1 cellular context compared by ENCODE assay signal in genomic region chr6:159989882-159990480, GRCh38.
A peak's percentile ranks its signal among the peaks of the same experiment; 100 is the strongest.
TF ChIP-seq lines count a peak whose summit lies in the region.

No MANE protein-coding gene starts in this region.

TF ChIP-seq in K562, 482 proteins besides CTCF, POLR2A, EP300 and RAD21 (continued from another document and continues in another):
- TF ChIP-seq ZNF592 (IDR thresholded peaks at IDR 0.05) (peak; percentile 6; the same call in 1 of the 2 replicates), MCM2 (IDR thresholded peaks at IDR 0.05; ENCODE audit: low read depth) (no peak), ARID3A (IDR thresholded peaks at IDR 0.05; ENCODE audit: borderline replicate concordance, low read depth, low read length) (peak; percentile 61; the same call in 1 of the 2 replicates), CCNT2 (IDR thresholded peaks at IDR 0.05; ENCODE audit: borderline replicate concordance, extremely low read depth, insufficient read length, low read depth, low read length) (peak; percentile 25), BRCA1 (IDR thresholded peaks at IDR 0.05) (no peak), BRCA1 (CRISPR knock-in tag; IDR thresholded peaks at IDR 0.05) (no peak), ZNF79 (CRISPR knock-in tag; IDR thresholded peaks at IDR 0.05; ENCODE audit: low read depth) (no peak), TCFL5 (CRISPR knock-in tag; conservative IDR thresholded peaks at IDR 0.05) (no peak), TAF1 (IDR thresholded peaks at IDR 0.05; ENCODE audit: control insufficient read depth, extremely low read depth, insufficient read depth, low read length, severe bottlenecking) (no peak), L3MBTL2 (IDR thresholded peaks at IDR 0.05) (no peak), RBM17 (IDR thresholded peaks at IDR 0.05; ENCODE audit: borderline replicate concordance, low read depth, low read length) (no peak), ZNF431 (CRISPR knock-in tag; IDR thresholded peaks at IDR 0.05) (no peak), MAFG (tag; conservative IDR thresholded peaks at IDR 0.05) (peak; percentile 62), ZNF263 (CRISPR knock-in tag; IDR thresholded peaks at IDR 0.05; ENCODE audit: borderline replicate concordance) (no peak), CEBPB (tag; IDR thresholded peaks at IDR 0.05) (peak; percentile 63), LEF1 (IDR thresholded peaks at IDR 0.05) (0 out of 2 replicates have a peak, but pooled peaks have one; percentile 16), TCF7L2 (IDR thresholded peaks at IDR 0.05; ENCODE audit: low read depth, low read length) (no peak), JUN (IDR thresholded peaks at IDR 0.05; ENCODE audit: borderline replicate concordance, low read depth, low read length) (peak; percentile 48; the same call in 1 of the 2 replicates), JUN (CRISPR knock-in tag; IDR thresholded peaks at IDR 0.05; ENCODE audit: borderline replicate concordance) (no peak), HSF4 (CRISPR knock-in tag; IDR thresholded peaks at IDR 0.05; ENCODE audit: borderline replicate concordance) (no peak), MEIS2 (IDR thresholded peaks at IDR 0.05; ENCODE audit: partially characterized antibody) (peak; percentile 75), FOXJ3 (CRISPR knock-in tag; IDR thresholded peaks at IDR 0.05) (no peak), SAFB (IDR thresholded peaks at IDR 0.05; ENCODE audit: borderline replicate concordance, low read depth, low read length) (no peak), RAD51 (IDR thresholded peaks at IDR 0.05; ENCODE audit: borderline replicate concordance, low read depth) (0 out of 2 replicates have a peak, but pooled peaks have one; percentile 8), TCF3 (CRISPR knock-in tag; IDR thresholded peaks at IDR 0.05) (peak; percentile 63), TRIM28 (IDR thresholded peaks at IDR 0.05) (no peak; the same call in 1 of the 2 replicates), NFE2 (IDR thresholded peaks at IDR 0.05; ENCODE audit: low read depth) (peak; percentile 81), ELF2 (CRISPR knock-in tag; IDR thresholded peaks at IDR 0.05) (no peak), KHSRP (IDR thresholded peaks at IDR 0.05) (no peak), ZBTB7A (IDR thresholded peaks at IDR 0.05; ENCODE audit: borderline replicate concordance, control insufficient read depth, low read depth, low read length) (no peak), CGGBP1 (CRISPR knock-in tag; IDR thresholded peaks at IDR 0.05) (no peak), DPF2 (IDR thresholded peaks at IDR 0.05) (peak; percentile 74; the same call in 1 of the 2 replicates), KAT7 (CRISPR knock-in tag; IDR thresholded peaks at IDR 0.05; ENCODE audit: borderline replicate concordance) (0 out of 2 replicates have a peak, but pooled peaks have one; percentile 58), FOSL1 (tag; conservative IDR thresholded peaks at IDR 0.05) (peak; percentile 82), FOXM1 (IDR thresholded peaks at IDR 0.05; ENCODE audit: low read depth) (peak; percentile 42; the same call in 1 of the 2 replicates), FOXM1 (CRISPR knock-in tag; IDR thresholded peaks at IDR 0.05; ENCODE audit: low read depth) (no peak), CBFA2T3 (IDR thresholded peaks at IDR 0.05) (peak; percentile 82), MIER1 (IDR thresholded peaks at IDR 0.05; ENCODE audit: low read depth) (no peak), CEBPG (CRISPR knock-in tag; IDR thresholded peaks at IDR 0.05) (no peak), CEBPG (tag; conservative IDR thresholded peaks at IDR 0.05 in 1 of 2, IDR thresholded peaks at IDR 0.05 in 1 of 2) (no peak), RCOR1 (IDR thresholded peaks at IDR 0.05; ENCODE audit: borderline replicate concordance in 1 of 2, low read depth in 2 of 2, low read length in 2 of 2) (peak in 1 of 2 experiments; percentile 27; a peak in 1 of 4 replicates), JUND (IDR thresholded peaks at IDR 0.05; ENCODE audit: borderline replicate concordance, low read depth, low read length) (peak; percentile 81), JUND (tag; IDR thresholded peaks at IDR 0.05; ENCODE audit: borderline replicate concordance, low read depth, low read length) (peak; percentile 53; the same call in 1 of the 3 replicates), U2AF1 (optimal IDR thresholded peaks at IDR 0.05; ENCODE audit: low read depth, low read length) (no peak), KDM1A (IDR thresholded peaks at IDR 0.05) (peak; percentile 78 to 82)
- TF ChIP-seq, protein P1, sequence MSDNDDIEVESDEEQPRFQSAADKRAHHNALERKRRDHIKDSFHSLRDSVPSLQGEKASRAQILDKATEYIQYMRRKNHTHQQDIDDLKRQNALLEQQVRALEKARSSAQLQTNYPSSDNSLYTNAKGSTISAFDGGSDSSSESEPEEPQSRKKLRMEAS (CRISPR knock-in tag; IDR thresholded peaks at IDR 0.05), result no peak
- TF ChIP-seq, protein P2, sequence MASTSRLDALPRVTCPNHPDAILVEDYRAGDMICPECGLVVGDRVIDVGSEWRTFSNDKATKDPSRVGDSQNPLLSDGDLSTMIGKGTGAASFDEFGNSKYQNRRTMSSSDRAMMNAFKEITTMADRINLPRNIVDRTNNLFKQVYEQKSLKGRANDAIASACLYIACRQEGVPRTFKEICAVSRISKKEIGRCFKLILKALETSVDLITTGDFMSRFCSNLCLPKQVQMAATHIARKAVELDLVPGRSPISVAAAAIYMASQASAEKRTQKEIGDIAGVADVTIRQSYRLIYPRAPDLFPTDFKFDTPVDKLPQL (IDR thresholded peaks at IDR 0.05; ENCODE audit: extremely low read depth, insufficient read length), result no peak
- TF ChIP-seq, protein P3, sequence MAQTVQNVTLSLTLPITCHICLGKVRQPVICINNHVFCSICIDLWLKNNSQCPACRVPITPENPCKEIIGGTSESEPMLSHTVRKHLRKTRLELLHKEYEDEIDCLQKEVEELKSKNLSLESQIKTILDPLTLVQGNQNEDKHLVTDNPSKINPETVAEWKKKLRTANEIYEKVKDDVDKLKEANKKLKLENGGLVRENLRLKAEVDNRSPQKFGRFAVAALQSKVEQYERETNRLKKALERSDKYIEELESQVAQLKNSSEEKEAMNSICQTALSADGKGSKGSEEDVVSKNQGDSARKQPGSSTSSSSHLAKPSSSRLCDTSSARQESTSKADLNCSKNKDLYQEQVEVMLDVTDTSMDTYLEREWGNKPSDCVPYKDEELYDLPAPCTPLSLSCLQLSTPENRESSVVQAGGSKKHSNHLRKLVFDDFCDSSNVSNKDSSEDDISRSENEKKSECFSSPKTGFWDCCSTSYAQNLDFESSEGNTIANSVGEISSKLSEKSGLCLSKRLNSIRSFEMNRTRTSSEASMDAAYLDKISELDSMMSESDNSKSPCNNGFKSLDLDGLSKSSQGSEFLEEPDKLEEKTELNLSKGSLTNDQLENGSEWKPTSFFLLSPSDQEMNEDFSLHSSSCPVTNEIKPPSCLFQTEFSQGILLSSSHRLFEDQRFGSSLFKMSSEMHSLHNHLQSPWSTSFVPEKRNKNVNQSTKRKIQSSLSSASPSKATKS (CRISPR knock-in tag; IDR thresholded peaks at IDR 0.05), result no peak
- TF ChIP-seq, protein P4, sequence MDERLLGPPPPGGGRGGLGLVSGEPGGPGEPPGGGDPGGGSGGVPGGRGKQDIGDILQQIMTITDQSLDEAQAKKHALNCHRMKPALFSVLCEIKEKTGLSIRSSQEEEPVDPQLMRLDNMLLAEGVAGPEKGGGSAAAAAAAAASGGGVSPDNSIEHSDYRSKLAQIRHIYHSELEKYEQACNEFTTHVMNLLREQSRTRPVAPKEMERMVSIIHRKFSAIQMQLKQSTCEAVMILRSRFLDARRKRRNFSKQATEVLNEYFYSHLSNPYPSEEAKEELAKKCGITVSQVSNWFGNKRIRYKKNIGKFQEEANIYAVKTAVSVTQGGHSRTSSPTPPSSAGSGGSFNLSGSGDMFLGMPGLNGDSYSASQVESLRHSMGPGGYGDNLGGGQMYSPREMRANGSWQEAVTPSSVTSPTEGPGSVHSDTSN (CRISPR knock-in tag; IDR thresholded peaks at IDR 0.05; ENCODE audit: low read depth), result no peak
- TF ChIP-seq, protein P4 (tag; conservative IDR thresholded peaks at IDR 0.05; ENCODE audit: low read depth), result peak; percentile 77
